In the genomic region with DNA sequence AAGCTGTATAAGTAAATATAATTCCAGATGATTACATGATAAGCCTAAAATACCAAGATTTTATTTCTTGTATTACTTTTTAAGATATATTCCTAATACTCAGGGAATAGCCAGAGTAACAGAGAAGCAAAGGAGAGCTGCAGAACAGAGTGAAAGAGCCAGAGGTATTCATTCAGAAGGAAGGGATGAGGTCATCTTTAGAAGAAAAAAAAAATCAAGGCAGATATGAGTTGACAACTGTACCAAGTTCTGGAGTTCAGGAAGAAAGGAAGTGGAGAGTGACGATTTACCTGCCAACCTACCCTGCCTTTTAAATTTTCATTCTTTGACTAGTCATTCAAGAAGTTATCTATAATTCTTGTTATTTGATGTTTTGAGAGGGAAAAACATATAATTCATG, we compare ENCODE assay signal across 26 cellular contexts. TPM values are rescaled to one million over a fixed set of nuclear protein-coding genes. Genes with fewer than 3 reads are reported as not detected.
DNase-seq lines count a peak whose midpoint lies in the region; ATAC-seq, FAIRE-seq and TF ChIP-seq lines count a peak whose summit lies in the region.
"Had no signal": no experiment of that assay in that cellular context is flagged by ENCODE, and none has a peak within 500 bp of the region (broad histone marks: within the 10 kb centered on the region; RNA-seq: fewer than 3 reads in every experiment).

No MANE protein-coding gene starts in this region.

- intact Hi-C loops in sciatic nerve (cut with DNase I), result no loop called here
- intact Hi-C loops in CD4-positive, alpha-beta memory T cell (cut with micrococcal nuclease), result no loop called here

- no peak overlapping the region for H2AFZ ChIP-seq in astrocyte (ENCODE audit: low read depth, low read length)
- H2AFZ ChIP-seq: GM23248 had no signal

- no peak overlapping the region for H3K4me3 Mint-ChIP-seq in astrocyte (ENCODE audit: unreplicated experiment)
- no peak overlapping the region for H3K4me3 Mint-ChIP-seq in CD4-positive, alpha-beta memory T cell
- H3K4me3 Mint-ChIP-seq: activated T-helper 1 cell treated with anti-CD3 and anti-CD28 coated beads, Interleukin-12 subunit alpha, Interleukin-12 subunit beta, Interleukin-2, Interleukin-4 antibody, amounts not matched to agents 30 ng/mL and 10 ng/mL and 1 ng/mL, durations not matched to agents 14 hours and 24 hours and 36 hours; dendritic cell treated with granulocyte-macrophage colony-stimulating factor and Interleukin-4, amounts not matched to agents 40 ng/mL and 50 ng/mL, for 4 days had no signal

- no peak for FAIRE-seq in astrocyte (lab: Jason Lieb, UNC)
- FAIRE-seq: D721Med, RCC 7860 had no signal

- H3K4me2 ChIP-seq in astrocyte (ENCODE audit: low read length), result peak overlapping the region; percentile 79

- H3K27me3 ChIP-seq in astrocyte (ENCODE audit: insufficient read depth, low read length), result no peaks in the 10 kb centered on the region
- H3K27me3 ChIP-seq in CD4-positive, alpha-beta memory T cell (ENCODE audit: insufficient read depth, low read length), result no peaks in the 10 kb centered on the region
- H3K27me3 ChIP-seq: SJCRH30, testis, uterus had no signal

- TF ChIP-seq CTCF in astrocyte (IDR thresholded peaks at IDR 0.05; ENCODE audit: insufficient read depth, low read depth, low read length), result no peak
- TF ChIP-seq CTCF in epithelial cell of esophagus (IDR thresholded peaks at IDR 0.05; ENCODE audit: insufficient read depth, low read depth, low read length, missing control alignments), result no peak
- TF ChIP-seq CTCF in coronary artery (IDR thresholded peaks at IDR 0.05), result no peak

- H3K9ac ChIP-seq in astrocyte (ENCODE audit: low read length), result no peak overlapping the region
- H3K9ac ChIP-seq: GM23248 had no signal

- ATAC-seq in sciatic nerve (peak; percentile 59), GM18502 (IDR thresholded peaks at IDR 0.05; ENCODE audit: poor library complexity, unreplicated experiment) (no peak)

- peaks cover 42% of the 10 kb centered on the region for H3K79me2 ChIP-seq in astrocyte (ENCODE audit: insufficient read depth, low read length)

- no peaks in the 10 kb centered on the region for H3K9me3 Mint-ChIP-seq in astrocyte (ENCODE audit: unreplicated experiment)
- no peaks in the 10 kb centered on the region for H3K9me3 Mint-ChIP-seq in CD4-positive, alpha-beta memory T cell
- H3K9me3 Mint-ChIP-seq: activated T-helper 1 cell treated with anti-CD3 and anti-CD28 coated beads, Interleukin-12 subunit alpha, Interleukin-12 subunit beta, Interleukin-2, Interleukin-4 antibody, amounts not matched to agents 30 ng/mL and 10 ng/mL and 1 ng/mL, durations not matched to agents 14 hours and 24 hours and 36 hours; dendritic cell treated with granulocyte-macrophage colony-stimulating factor and Interleukin-4, amounts not matched to agents 40 ng/mL and 50 ng/mL, for 4 days had no signal

- CTCF ChIA-PET in CD4-positive, alpha-beta memory T cell (lab: Charles Lee; ENCODE audit: partially characterized antibody), result interaction anchor here (3.2 kb wide), 1 partner anchor 11 kb away, joined by 14 read pairs; no protein-coding TSS in a partner anchor

- no peaks in the 10 kb centered on the region for H3K36me3 ChIP-seq in astrocyte (ENCODE audit: insufficient read depth, low read length)
- H3K36me3 ChIP-seq in CD4-positive, alpha-beta memory T cell (ENCODE audit: insufficient read depth, low read length), result no peaks in the 10 kb centered on the region
- H3K36me3 ChIP-seq: SJCRH30, uterus had no signal

- peaks cover 22% of the 10 kb centered on the region for H4K20me1 ChIP-seq in astrocyte (ENCODE audit: insufficient read depth, low read length)

- peaks cover 13% of the 10 kb centered on the region for H3K4me1 ChIP-seq in astrocyte (ENCODE audit: insufficient read depth, low read length)
- H3K4me1 ChIP-seq in CD4-positive, alpha-beta memory T cell (ENCODE audit: insufficient read depth, low read length), result no peaks in the 10 kb centered on the region
- H3K4me1 ChIP-seq: testis, uterus had no signal

- no peak overlapping the region for H3K27ac Mint-ChIP-seq in astrocyte (ENCODE audit: unreplicated experiment)
- peak overlapping the region in 1 of 7 donors; percentile 10 for H3K27ac Mint-ChIP-seq in CD4-positive, alpha-beta memory T cell
- H3K27ac Mint-ChIP-seq: activated T-helper 1 cell treated with anti-CD3 and anti-CD28 coated beads, Interleukin-12 subunit alpha, Interleukin-12 subunit beta, Interleukin-2, Interleukin-4 antibody, amounts not matched to agents 30 ng/mL and 10 ng/mL and 1 ng/mL, durations not matched to agents 14 hours and 24 hours and 36 hours; dendritic cell treated with granulocyte-macrophage colony-stimulating factor and Interleukin-4, amounts not matched to agents 40 ng/mL and 50 ng/mL, for 4 days had no signal

- no peak overlapping the region for H3K27ac ChIP-seq in astrocyte (ENCODE audit: low read depth, low read length)
- no peak overlapping the region for H3K27ac ChIP-seq in CD4-positive, alpha-beta memory T cell (ENCODE audit: low read depth, low read length)
- no peak overlapping the region for H3K27ac ChIP-seq in coronary artery
- H3K27ac ChIP-seq: GM23248, SJCRH30, testis, uterus had no signal

- no peaks in the 10 kb centered on the region for H3K27me3 Mint-ChIP-seq in astrocyte (ENCODE audit: low read depth, unreplicated experiment)
- H3K27me3 Mint-ChIP-seq in CD4-positive, alpha-beta memory T cell, result peaks cover 19 to 22% of the 10 kb centered on the region in 2 donors
- H3K27me3 Mint-ChIP-seq: dendritic cell treated with granulocyte-macrophage colony-stimulating factor and Interleukin-4, amounts not matched to agents 40 ng/mL and 50 ng/mL, for 4 days had no signal

- H3K4me1 Mint-ChIP-seq in astrocyte (ENCODE audit: low read depth, unreplicated experiment), result peaks cover 18% of the 10 kb centered on the region
- H3K4me1 Mint-ChIP-seq in CD4-positive, alpha-beta memory T cell, result no peaks in the 10 kb centered on the region

- H3K4me3 ChIP-seq in astrocyte (ENCODE audit: insufficient read depth, low read depth, low read length) (no peak overlapping the region), epithelial cell of esophagus (ENCODE audit: low read length) (no peak overlapping the region), coronary artery (no peak overlapping the region)
- no peak overlapping the region for H3K4me3 ChIP-seq in CD4-positive, alpha-beta memory T cell (ENCODE audit: low read length in 2 of 2)
- H3K4me3 ChIP-seq: GM23248, SJCRH30, testis, uterus had no signal

- H3K36me3 Mint-ChIP-seq in astrocyte (ENCODE audit: low read depth, unreplicated experiment), result no peaks in the 10 kb centered on the region
- H3K36me3 Mint-ChIP-seq in CD4-positive, alpha-beta memory T cell, result no peaks in the 10 kb centered on the region

- H3K9me3 ChIP-seq in astrocyte (ENCODE audit: insufficient read depth, low read depth, low read length), result no peaks in the 10 kb centered on the region
- no peaks in the 10 kb centered on the region for H3K9me3 ChIP-seq in CD4-positive, alpha-beta memory T cell (ENCODE audit: control insufficient read depth in 1 of 2, low read length in 2 of 2)
- H3K9me3 ChIP-seq: SJCRH30, testis, uterus had no signal

- POLR2A ChIA-PET in CD4-positive, alpha-beta memory T cell (lab: Charles Lee; ENCODE audit: partially characterized antibody), result no interaction called here

- peak; percentile 5 for DNase-seq in DMS53 (lab: John Stamatoyannopoulos, UW)
- no peak for DNase-seq in DMS53 treated with DMSO at 0.1 percent for 48 hours (lab: John Stamatoyannopoulos, UW; ENCODE audit: unreplicated experiment)
- no peak for DNase-seq in astrocyte (ENCODE audit: low read depth)
- peak; percentile 35 for DNase-seq in epithelial cell of esophagus (ENCODE audit: low read depth)
- no peak for DNase-seq in sciatic nerve (ENCODE audit: low spot score)
- DNase-seq in CD4-positive, alpha-beta memory T cell, result no peak
- no peak for DNase-seq in coronary artery (ENCODE audit: low spot score)
- DNase-seq: 8988T; activated CD4-positive, alpha-beta T cell treated with anti-CD3 and anti-CD28 coated beads, Interleukin-2, amount 50 U/mL, for 48 hours; activated naive CD4-positive, alpha-beta T cell treated with anti-CD3 and anti-CD28 coated beads, Interleukin-2, amount 50 U/mL, for 16 hours; amniotic stem cell; central memory CD4-positive, alpha-beta T cell; GM23248; KBM-7; kidney glomerular epithelial cell; MM.1S; NCI-H2029; SJCRH30; stimulated activated naive CD4-positive, alpha-beta T cell treated with Interleukin-2 at 50 U/mL for 16 hours; testis; uterus had no signal

RNA-seq across cellular contexts. Expression of a gene that starts 28.8 kb away (rescaled TPM):
- total RNA-seq in astrocyte (28.7 and 33.5 TPM in 2 replicates), sciatic nerve (18.5 TPM)
- total RNA-seq in CD4-positive, alpha-beta memory T cell, result under 1 TPM; 0.53 to 0.58 TPM
- polyA plus RNA-seq in CD4-positive, alpha-beta memory T cell, result not detected

Comparison
In these comparisons a context has a peak if more than half of its experiments do, and no peak if none do; other contexts are left out.
1. DNase-seq: peak in DMS53 (single experiment) and epithelial cell of esophagus (single experiment); none in DMS53 treated with DMSO at 0.1 percent for 48 hours (single experiment), astrocyte (single experiment), sciatic nerve (single experiment), CD4-positive, alpha-beta memory T cell (0 of 5) and coronary artery (single experiment).
2. RNA of a gene that starts 28.8 kb away (total RNA-seq): 28.7 to 33.5 TPM in astrocyte and 18.5 TPM in sciatic nerve (single experiment); 0.53 to 0.58 TPM in CD4-positive, alpha-beta memory T cell; every median in the first group is over 10 times any median in the second.